ENCODE assay signal across 8 cellular contexts in genomic region chr4:68375667-68376559, GRCh38. TPM values are rescaled to one million over a fixed set of nuclear protein-coding genes. Genes with fewer than 3 reads are reported as not detected.
DNase-seq lines count a peak whose midpoint lies in the region; ATAC-seq lines count a peak whose summit lies in the region.

No MANE protein-coding gene starts in this region.

- H3K27ac Mint-ChIP-seq in activated CD4-positive, alpha-beta memory T cell treated with anti-CD3 and anti-CD28 coated beads, Interleukin-2, amount 10 ng/mL, durations not matched to agents 7 days and 5 days, result no peak overlapping the region
- peak overlapping the region in 1 of 2 donors; percentile 88 for H3K27ac Mint-ChIP-seq in stimulated activated naive CD8-positive, alpha-beta T cell treated with anti-CD3 and anti-CD28 coated beads, Interleukin-15, amount 100 ng/mL, for 72 hours

- H3K36me3 Mint-ChIP-seq in activated CD4-positive, alpha-beta memory T cell treated with anti-CD3 and anti-CD28 coated beads, Interleukin-2, amount 10 ng/mL, durations not matched to agents 7 days and 5 days (ENCODE audit: low read depth), result no peaks in the 10 kb centered on the region

- DNase-seq in CD1c-positive myeloid dendritic cell (ENCODE audit: extremely low spot score), result peak; percentile 56
- DNase-seq in NCI-H460 (ENCODE audit: extremely low read depth, low read depth), result peak; percentile 57
- DNase-seq in activated CD4-positive, alpha-beta memory T cell treated with anti-CD3 and anti-CD28 coated beads, Interleukin-2, amount 10 ng/mL, durations not matched to agents 7 days and 5 days, result peak; percentile 44
- peak; percentile 14 for DNase-seq in effector CD8-positive, alpha-beta T cell (lab: John Stamatoyannopoulos, UW)
- DNase-seq in lung microvascular endothelial cell (ENCODE audit: low read depth in 2 of 2), result peak; percentile 64 to 69
- DNase-seq in stimulated activated naive CD8-positive, alpha-beta T cell treated with anti-CD3 and anti-CD28 coated beads, Interleukin-15, amount 100 ng/mL, for 72 hours, result peak; percentile 24 to 44

- H3K4me1 Mint-ChIP-seq in activated CD4-positive, alpha-beta memory T cell treated with anti-CD3 and anti-CD28 coated beads, Interleukin-2, amount 10 ng/mL, durations not matched to agents 7 days and 5 days, result peaks cover 20% of the 10 kb centered on the region
- peaks cover 11% of the 10 kb centered on the region for H3K4me1 Mint-ChIP-seq in stimulated activated naive CD8-positive, alpha-beta T cell treated with anti-CD3 and anti-CD28 coated beads, Interleukin-15, amount 100 ng/mL, for 72 hours

- no peaks in the 10 kb centered on the region for H3K9me3 Mint-ChIP-seq in activated CD4-positive, alpha-beta memory T cell treated with anti-CD3 and anti-CD28 coated beads, Interleukin-2, amount 10 ng/mL, durations not matched to agents 7 days and 5 days
- H3K9me3 Mint-ChIP-seq in stimulated activated naive CD8-positive, alpha-beta T cell treated with anti-CD3 and anti-CD28 coated beads, Interleukin-15, amount 100 ng/mL, for 72 hours, result no peaks in the 10 kb centered on the region

- ATAC-seq in GM18907 (IDR thresholded peaks at IDR 0.05; ENCODE audit: unreplicated experiment), result peak; percentile 94
- peak; percentile 76 for ATAC-seq in HG03108 (IDR thresholded peaks at IDR 0.05; ENCODE audit: unreplicated experiment)
- peak; percentile 89 for ATAC-seq in stimulated activated naive CD8-positive, alpha-beta T cell treated with anti-CD3 and anti-CD28 coated beads, Interleukin-15, amount 100 ng/mL, for 72 hours

- H3K27me3 Mint-ChIP-seq in activated CD4-positive, alpha-beta memory T cell treated with anti-CD3 and anti-CD28 coated beads, Interleukin-2, amount 10 ng/mL, durations not matched to agents 7 days and 5 days, result peaks cover 6% of the 10 kb centered on the region
- H3K27me3 Mint-ChIP-seq in stimulated activated naive CD8-positive, alpha-beta T cell treated with anti-CD3 and anti-CD28 coated beads, Interleukin-15, amount 100 ng/mL, for 72 hours, result no peaks in the 10 kb centered on the region

- CTCF ChIA-PET in activated CD4-positive, alpha-beta memory T cell treated with anti-CD3 and anti-CD28 coated beads, Interleukin-2, amount 10 ng/mL, durations not matched to agents 7 days and 5 days (lab: Charles Lee), result interaction anchor here (0.7 to 5.2 kb wide), 17 partner anchors 12 to 390 kb away, joined by 3 to 72 read pairs (median 4); partner anchors contain the start of gene YTHDC1

- POLR2A ChIA-PET in activated CD4-positive, alpha-beta memory T cell treated with anti-CD3 and anti-CD28 coated beads, Interleukin-2, amount 10 ng/mL, durations not matched to agents 7 days and 5 days (lab: Charles Lee), result interaction anchor here (1.1 kb wide), 1 partner anchor 45 kb away, joined by 3 read pairs; no protein-coding TSS in a partner anchor

- peak overlapping the region; percentile 64 for H3K4me3 Mint-ChIP-seq in activated CD4-positive, alpha-beta memory T cell treated with anti-CD3 and anti-CD28 coated beads, Interleukin-2, amount 10 ng/mL, durations not matched to agents 7 days and 5 days
- H3K4me3 Mint-ChIP-seq in stimulated activated naive CD8-positive, alpha-beta T cell treated with anti-CD3 and anti-CD28 coated beads, Interleukin-15, amount 100 ng/mL, for 72 hours, result peak overlapping the region; percentile 83 to 86

RNA-seq across cellular contexts. Expression of gene YTHDC1, which starts 26.0 kb away (rescaled TPM):
- 34.8 and 38.8 TPM in 2 replicates for total RNA-seq in NCI-H460 (2014; rRNA removed; shearing (Covaris generic))
- 37.9 and 38.2 TPM in 2 replicates for polyA plus RNA-seq in NCI-H460 (2014; cell fraction: nucleus; rRNA removed)
- total RNA-seq in activated CD4-positive, alpha-beta memory T cell treated with anti-CD3 and anti-CD28 coated beads, Interleukin-2, amount 10 ng/mL, durations not matched to agents 7 days and 5 days, result 10 to 100 TPM; 80.0 to 95.1 TPM
- total RNA-seq in lung microvascular endothelial cell, result 16.6 and 28.8 TPM in 2 replicates

Comparison
In these comparisons a context has a peak if more than half of its experiments do, and no peak if none do; other contexts are left out.
1. Peak in every context shown above with its lines: DNase-seq and ATAC-seq.
2. DNase-seq: peak in every context shown above with its lines; median percentile 66 in lung microvascular endothelial cell; 57 in NCI-H460; 56 in CD1c-positive myeloid dendritic cell; 44 in activated CD4-positive, alpha-beta memory T cell treated with anti-CD3 and anti-CD28 coated beads, Interleukin-2, amount 10 ng/mL, durations not matched to agents 7 days and 5 days; 34 in stimulated activated naive CD8-positive, alpha-beta T cell treated with anti-CD3 and anti-CD28 coated beads, Interleukin-15, amount 100 ng/mL, for 72 hours; 14 in effector CD8-positive, alpha-beta T cell.